In the genomic region with DNA sequence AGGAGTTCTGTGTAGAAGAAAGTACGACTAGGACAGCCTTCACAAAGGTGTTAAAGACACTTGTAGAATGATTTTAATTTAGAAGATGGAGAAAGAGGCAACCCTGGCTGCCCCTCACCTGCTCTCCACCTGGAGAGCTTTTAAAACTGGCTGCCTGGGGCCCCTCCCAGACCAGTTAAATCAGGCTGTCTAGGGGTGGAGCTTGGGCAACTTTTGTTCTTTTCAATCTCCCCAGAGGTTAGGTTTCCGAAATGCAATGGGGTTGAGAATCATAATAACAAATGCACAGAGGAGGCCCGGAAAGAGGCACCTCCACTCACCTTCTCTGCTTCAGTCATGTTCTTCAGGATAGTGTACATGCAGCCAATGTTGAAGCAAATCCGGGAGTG, we compare ENCODE assay signal across 12 cellular contexts. TPM values are rescaled to one million over a fixed set of nuclear protein-coding genes. Genes with fewer than 3 reads are reported as not detected.
DNase-seq lines count a peak whose midpoint lies in the region; ATAC-seq, FAIRE-seq and TF ChIP-seq lines count a peak whose summit lies in the region.
"Had no signal": no experiment of that assay in that cellular context is flagged by ENCODE, and none has a peak within 500 bp of the region (broad histone marks: within the 10 kb centered on the region; RNA-seq: fewer than 3 reads in every experiment).

No MANE protein-coding gene starts in this region.

- peak overlapping the region; percentile 82 for H3K4me3 Mint-ChIP-seq in T-helper 1 cell treated with Interleukin-12 subunit alpha and Interleukin-12 subunit beta and Interleukin-4 antibody, amounts not matched to agents 30 μg/mL and 1 μg/mL, for 36 hours
- peak overlapping the region; percentile 88 to 91 for H3K4me3 Mint-ChIP-seq in stimulated activated naive B cell treated with anti-CD40 and anti-IgM and Interleukin-4, amounts not matched to agents 10 μg/mL and 1 μg/mL and 100 μg/mL, for 72 hours
- H3K4me3 Mint-ChIP-seq in progenitor cell of endocrine pancreas (ENCODE audit: low read depth) = no peak overlapping the region

- no peaks in the 10 kb centered on the region for H3K27me3 ChIP-seq in GM12878 (replicated peaks in 1 of 2; ENCODE audit: control insufficient read depth in 2 of 2, insufficient read depth in 2 of 2, low read length in 1 of 2)
- no peaks in the 10 kb centered on the region for H3K27me3 ChIP-seq in brain microvascular endothelial cell (replicated peaks)
- no peaks in the 10 kb centered on the region for H3K27me3 ChIP-seq in mesendoderm (ENCODE audit: insufficient read depth, low read length, poor library complexity)

- H2BK120ac ChIP-seq in mesendoderm (ENCODE audit: low read depth, low read length) = no peak overlapping the region

- POLR2A ChIA-PET in GM12878 (lab: Charles Lee) = interaction anchor here (0.6 to 12.1 kb wide), 15 partner anchors 9 to 348 kb away, joined by 3 to 199 read pairs (median 4); partner anchors contain the start of gene APOBEC4

- peak overlapping the region; percentile 98 for H3K4me2 ChIP-seq in GM12878 (ENCODE audit: control insufficient read depth, insufficient read depth)
- H3K4me2 ChIP-seq in mesendoderm (ENCODE audit: low read length) = no peak overlapping the region

- H4K20me1 ChIP-seq in GM12878 (ENCODE audit: control insufficient read depth, insufficient read depth) = no peaks in the 10 kb centered on the region

- no peaks in the 10 kb centered on the region for H3K79me1 ChIP-seq in mesendoderm (ENCODE audit: low read length)

- H3K79me2 ChIP-seq in GM12878 (ENCODE audit: control insufficient read depth, insufficient read depth, low read length) (peaks cover 15% of the 10 kb centered on the region), mesendoderm (ENCODE audit: control insufficient read depth, insufficient read depth, low read length) (no peaks in the 10 kb centered on the region)

- H2BK5ac ChIP-seq in mesendoderm (ENCODE audit: low read length) = no peak overlapping the region

- H3K27me3 Mint-ChIP-seq in T-helper 1 cell treated with Interleukin-12 subunit alpha and Interleukin-12 subunit beta and Interleukin-4 antibody, amounts not matched to agents 30 μg/mL and 1 μg/mL, for 36 hours (ENCODE audit: low read depth) = no peaks in the 10 kb centered on the region
- no peaks in the 10 kb centered on the region for H3K27me3 Mint-ChIP-seq in stimulated activated naive B cell treated with anti-CD40 and anti-IgM and Interleukin-4, amounts not matched to agents 10 μg/mL and 1 μg/mL and 100 μg/mL, for 72 hours
- H3K27me3 Mint-ChIP-seq in progenitor cell of endocrine pancreas = peaks cover 11% of the 10 kb centered on the region

- H4K8ac ChIP-seq in mesendoderm (ENCODE audit: low read depth, low read length) = no peak overlapping the region

- no peaks in the 10 kb centered on the region for H3K9me3 Mint-ChIP-seq in T-helper 1 cell treated with Interleukin-12 subunit alpha and Interleukin-12 subunit beta and Interleukin-4 antibody, amounts not matched to agents 30 μg/mL and 1 μg/mL, for 36 hours
- peaks cover 0 to 6% of the 10 kb centered on the region in 2 donors for H3K9me3 Mint-ChIP-seq in stimulated activated naive B cell treated with anti-CD40 and anti-IgM and Interleukin-4, amounts not matched to agents 10 μg/mL and 1 μg/mL and 100 μg/mL, for 72 hours
- H3K9me3 Mint-ChIP-seq in progenitor cell of endocrine pancreas (ENCODE audit: low read depth) = no peaks in the 10 kb centered on the region

- DNase-seq in T-helper 1 cell (no peak), GM12878 (ENCODE audit: low read depth, low spot score) (no peak), progenitor cell of endocrine pancreas (ENCODE audit: low spot score, unreplicated experiment) (no peak), brain microvascular endothelial cell (no peak), mesendoderm (no peak)
- peak; percentile 25 for DNase-seq in stimulated activated naive B cell treated with anti-CD40 and anti-IgM and Interleukin-4, amounts not matched to agents 10 μg/mL and 1 μg/mL and 100 μg/mL, for 72 hours
- DNase-seq: cortex of kidney, T1000 had no signal

- no peak overlapping the region for H3K23ac ChIP-seq in mesendoderm (ENCODE audit: low read length)

- no peak overlapping the region for H3K56ac ChIP-seq in mesendoderm (ENCODE audit: low read length)

- H2BK15ac ChIP-seq in mesendoderm (replicated peaks; ENCODE audit: low read depth) = no peak overlapping the region

- peak overlapping the region; percentile 73 for H2AFZ ChIP-seq in GM12878 (ENCODE audit: control insufficient read depth, low read depth, low read length)

- no peak for FAIRE-seq in GM12878 (lab: Jason Lieb, UNC)
- FAIRE-seq: A549 had no signal

- peaks cover 51% of the 10 kb centered on the region for H3K4me1 Mint-ChIP-seq in T-helper 1 cell treated with Interleukin-12 subunit alpha and Interleukin-12 subunit beta and Interleukin-4 antibody, amounts not matched to agents 30 μg/mL and 1 μg/mL, for 36 hours (ENCODE audit: low read depth)
- peaks cover 46 to 70% of the 10 kb centered on the region in 2 donors for H3K4me1 Mint-ChIP-seq in stimulated activated naive B cell treated with anti-CD40 and anti-IgM and Interleukin-4, amounts not matched to agents 10 μg/mL and 1 μg/mL and 100 μg/mL, for 72 hours
- peaks cover 1% of the 10 kb centered on the region for H3K4me1 Mint-ChIP-seq in progenitor cell of endocrine pancreas (ENCODE audit: low read depth)

- H3K36me3 ChIP-seq in GM12878 (ENCODE audit: control insufficient read depth in 2 of 2, insufficient read depth in 2 of 2, low read length in 1 of 2) (no peaks in the 10 kb centered on the region; a peak in 1 of 4 replicates), brain microvascular endothelial cell (replicated peaks) (no peaks in the 10 kb centered on the region), mesendoderm (ENCODE audit: control insufficient read depth, insufficient read depth, low read length) (no peaks in the 10 kb centered on the region)

- H3K4me1 ChIP-seq in GM12878 (ENCODE audit: control insufficient read depth, insufficient read depth, low read length) (peaks cover 52% of the 10 kb centered on the region), mesendoderm (ENCODE audit: control insufficient read depth, low read depth, low read length) (peaks cover 6% of the 10 kb centered on the region)

- no peak for TF ChIP-seq RAD21 in GM12878 (IDR thresholded peaks at IDR 0.05; ENCODE audit: insufficient read depth, low read depth, low read length)

- CTCF ChIA-PET in GM12878 (lab: Yijun Ruan, JAX) = interaction anchor here (0.8 to 8.9 kb wide), 14 partner anchors 9 to 324 kb away, joined by 3 to 152 read pairs (median 5); no protein-coding TSS in a partner anchor

- TF ChIP-seq EP300 in GM12878 (IDR thresholded peaks at IDR 0.05; ENCODE audit: borderline replicate concordance in 1 of 2, control insufficient read depth in 1 of 2, low read depth in 2 of 2, low read length in 2 of 2) = no peak

- no peak for TF ChIP-seq POLR2A in GM12878 (IDR thresholded peaks at IDR 0.05; ENCODE audit: low read depth, low read length)

- SMC1A ChIA-PET in GM12878 (lab: Charles Lee; ENCODE audit: uncharacterized antibody, unreplicated experiment) = interaction anchor here (0.6 to 11.7 kb wide), 20 partner anchors 9 to 324 kb away, joined by 3 to 363 read pairs (median 4); partner anchors contain the start of genes APOBEC4 and ARPC5

- H3K27ac Mint-ChIP-seq in T-helper 1 cell treated with Interleukin-12 subunit alpha and Interleukin-12 subunit beta and Interleukin-4 antibody, amounts not matched to agents 30 μg/mL and 1 μg/mL, for 36 hours = peak overlapping the region; percentile 79
- peak overlapping the region; percentile 96 for H3K27ac Mint-ChIP-seq in stimulated activated naive B cell treated with anti-CD40 and anti-IgM and Interleukin-4, amounts not matched to agents 10 μg/mL and 1 μg/mL and 100 μg/mL, for 72 hours
- no peak overlapping the region for H3K27ac Mint-ChIP-seq in progenitor cell of endocrine pancreas

- no peaks in the 10 kb centered on the region; the same call in 2 of the 3 replicates for H3K9me3 ChIP-seq in GM12878 (replicated peaks; ENCODE audit: control insufficient read depth, insufficient read depth, low read length)
- H3K9me3 ChIP-seq: A549 had no signal

- H2AK5ac ChIP-seq in mesendoderm (ENCODE audit: low read length) = no peak overlapping the region

- H3K9ac ChIP-seq in GM12878 (ENCODE audit: control insufficient read depth, insufficient read depth, low read length) (peak overlapping the region; percentile 79), mesendoderm (ENCODE audit: low read length) (no peak overlapping the region)

- H3K18ac ChIP-seq in mesendoderm (ENCODE audit: low read length) = no peak overlapping the region

- RAD21 ChIA-PET in GM12878 (lab: Charles Lee; ENCODE audit: unreplicated experiment) = interaction anchor here (0.7 to 9.5 kb wide), 19 partner anchors 10 to 326 kb away, joined by 3 to 188 read pairs (median 4); partner anchors contain the start of gene SMG7

- H3K4me3 ChIP-seq in GM12878 (peak overlapping the region; percentile 73), brain microvascular endothelial cell (ENCODE audit: low read depth, low read length) (no peak overlapping the region), mesendoderm (ENCODE audit: low read length) (no peak overlapping the region)
- H3K4me3 ChIP-seq: A549 had no signal

- no peak overlapping the region for H4K5ac ChIP-seq in mesendoderm (ENCODE audit: low read length)

- intact Hi-C loops in GM12878 (cut with micrococcal nuclease; ENCODE audit: unreplicated experiment) = loop anchor here (1.0 to 5.0 kb wide), 3 partner anchors 14 to 307 kb away; no protein-coding TSS in a partner anchor

- 0% methylated on average over 4 of the region's 4 CpGs for WGBS in GM12878 (ENCODE audit: insufficient coverage, insufficient replicate concordance, low lambda C conversion rate, missing lambda C conversion rate)
- no CpG with 5 or more reads among the region's 4 CpGs for WGBS in mesendoderm (ENCODE audit: extremely low coverage, insufficient coverage, low lambda C conversion rate)

- in situ Hi-C loops in GM12878 (cut with MboI) (no loop called here), brain microvascular endothelial cell (cut with HindIII; ENCODE audit: low pct_ligation_motif_present, low sequenced_read_pairs) (no loop called here)

- H3K4ac ChIP-seq in mesendoderm (ENCODE audit: low read depth, low read length) = no peak overlapping the region

- BruUV-seq in GM12878 (replicated peaks; lab: Mats Ljungman, UMichigan) = TSS peak; percentile 70

- peak overlapping the region; percentile 95 for H3K27ac ChIP-seq in GM12878 (ENCODE audit: control insufficient read depth, insufficient read depth)
- H3K27ac ChIP-seq in brain microvascular endothelial cell = no peak overlapping the region
- no peak overlapping the region for H3K27ac ChIP-seq in mesendoderm (ENCODE audit: low read depth, low read length)

- ATAC-seq in HG03025 (IDR thresholded peaks at IDR 0.05; ENCODE audit: low FRiP score, unreplicated experiment) (peak; percentile 20), GM12878 (peak; percentile 51)
- ATAC-seq in stimulated activated naive B cell treated with anti-CD40 and anti-IgM and Interleukin-4, amounts not matched to agents 10 μg/mL and 1 μg/mL and 100 μg/mL, for 72 hours (replicated peaks) = peak; percentile 18 to 23

- peaks cover 17% of the 10 kb centered on the region for H3K36me3 Mint-ChIP-seq in T-helper 1 cell treated with Interleukin-12 subunit alpha and Interleukin-12 subunit beta and Interleukin-4 antibody, amounts not matched to agents 30 μg/mL and 1 μg/mL, for 36 hours (ENCODE audit: low read depth)
- peaks cover 19 to 27% of the 10 kb centered on the region in 2 donors for H3K36me3 Mint-ChIP-seq in stimulated activated naive B cell treated with anti-CD40 and anti-IgM and Interleukin-4, amounts not matched to agents 10 μg/mL and 1 μg/mL and 100 μg/mL, for 72 hours
- no peaks in the 10 kb centered on the region for H3K36me3 Mint-ChIP-seq in progenitor cell of endocrine pancreas (ENCODE audit: insufficient read depth)

- TF ChIP-seq CTCF in GM12878 (IDR thresholded peaks at IDR 0.05 in 2 of 3, conservative IDR thresholded peaks at IDR 0.05 in 1 of 3; ENCODE audit: control insufficient read depth in 2 of 3, extremely low read depth in 1 of 3, insufficient read depth in 1 of 3, low read depth in 3 of 3, low read length in 3 of 3) (no peak), progenitor cell of endocrine pancreas (IDR thresholded peaks at IDR 0.05; ENCODE audit: unreplicated experiment) (no peak), brain microvascular endothelial cell (IDR thresholded peaks at IDR 0.05; ENCODE audit: low read depth, low read length, missing control alignments) (no peak)

RNA-seq across cellular contexts. Expression of gene NCF2, which starts 0.4 kb away (rescaled TPM):
- 173 and 175 TPM in 2 replicates for total RNA-seq in GM12878 (2013; cell fraction: nucleolus; rRNA removed)
- total RNA-seq in GM12878 (2014; rRNA removed) (85.5 and 99.5 TPM in 2 replicates), GM12878 (2014; rRNA removed; fragmentation: Illumina TruSeq; extraction: Trizol) (95.7 and 98.4 TPM in 2 replicates), GM12878 (2021) (68.8 and 71.1 TPM in 2 replicates), progenitor cell of endocrine pancreas (0.67 and 1.7 TPM in 2 replicates)
- 19.4 TPM for polyA plus RNA-seq in GM12878 (2011; ENCODE audit: low read depth)
- polyA plus RNA-seq in GM12878 (2011; rRNA removed) (256 and 273 TPM in 2 replicates), GM12878 (2014; fragmentation: Illumina TruSeq; extraction: Trizol) (96.9 and 98.4 TPM in 2 replicates), GM12878 (2014; fragmentation: Nextera tagmentation; extraction: Ambion mirVana) (10 to 100 TPM; 31.4 to 61.2 TPM), GM12878 (2014; rRNA removed) (82.0 and 91.3 TPM in 2 replicates), GM12878 (2016; fragmentation: Nextera tagmentation; extraction: Ambion mirVana) (10 to 100 TPM; 43.4 to 49.1 TPM)
- 202 and 240 TPM in 2 replicates for polyA plus RNA-seq in GM12878 (2011; cell fraction: cytosol; rRNA removed)
- 192 and 214 TPM in 2 replicates for polyA plus RNA-seq in GM12878 (2011; cell fraction: nucleus; rRNA removed)
- polyA plus RNA-seq in GM12878 (2012) = 24.9 and 29.9 TPM in 2 replicates
- 214 and 342 TPM in 2 replicates for polyA minus RNA-seq in GM12878 (2011; rRNA and poly(A)+ RNA removed)
- 62.0 and 76.6 TPM in 2 replicates for polyA minus RNA-seq in GM12878 (2011; cell fraction: cytosol; rRNA and poly(A)+ RNA removed)
- polyA minus RNA-seq in GM12878 (2011; cell fraction: nucleus; rRNA and poly(A)+ RNA removed) = 58.5 and 84.8 TPM in 2 replicates
- polyA plus RNA-seq in mesendoderm (2013, experiment 1 of 2) = 0.15 TPM
- 0.42 TPM for polyA plus RNA-seq in mesendoderm (2013, experiment 2 of 2)
- total RNA-seq: lung microvascular endothelial cell had no signal

RNA-seq across cellular contexts. Expression of gene ARPC5, which starts 45.8 kb away (rescaled TPM):
- 63.2 and 67.3 TPM in 2 replicates for total RNA-seq in GM12878 (2013; cell fraction: nucleolus; rRNA removed)
- total RNA-seq in GM12878 (2014; rRNA removed) (306 and 348 TPM in 2 replicates), GM12878 (2014; rRNA removed; fragmentation: Illumina TruSeq; extraction: Trizol) (313 and 325 TPM in 2 replicates), GM12878 (2021) (281 and 291 TPM in 2 replicates), progenitor cell of endocrine pancreas (68.0 and 69.3 TPM in 2 replicates)
- polyA plus RNA-seq in GM12878 (2011; ENCODE audit: low read depth) = 98.1 TPM
- polyA plus RNA-seq in GM12878 (2011; rRNA removed) (469 and 611 TPM in 2 replicates), GM12878 (2014; fragmentation: Illumina TruSeq; extraction: Trizol) (296 and 313 TPM in 2 replicates), GM12878 (2014; fragmentation: Nextera tagmentation; extraction: Ambion mirVana) (100 to 1,000 TPM; 246 to 274 TPM), GM12878 (2014; rRNA removed) (238 and 284 TPM in 2 replicates), GM12878 (2016; fragmentation: Nextera tagmentation; extraction: Ambion mirVana) (100 to 1,000 TPM; 752 to 784 TPM)
- 138 and 175 TPM in 2 replicates for polyA plus RNA-seq in GM12878 (2011; cell fraction: cytosol; rRNA removed)
- 86.4 and 101 TPM in 2 replicates for polyA plus RNA-seq in GM12878 (2011; cell fraction: nucleus; rRNA removed)
- polyA plus RNA-seq in GM12878 (2012) = 217 and 241 TPM in 2 replicates
- polyA minus RNA-seq in GM12878 (2011; rRNA and poly(A)+ RNA removed) = 90.1 and 117 TPM in 2 replicates
- 118 and 126 TPM in 2 replicates for polyA minus RNA-seq in GM12878 (2011; cell fraction: cytosol; rRNA and poly(A)+ RNA removed)
- polyA minus RNA-seq in GM12878 (2011; cell fraction: nucleus; rRNA and poly(A)+ RNA removed) = 47.9 and 94.0 TPM in 2 replicates
- 77.8 TPM for polyA plus RNA-seq in mesendoderm (2013, experiment 1 of 2)
- polyA plus RNA-seq in mesendoderm (2013, experiment 2 of 2) = 77.2 TPM

Comparison
In these comparisons a context has a peak if more than half of its experiments do, and no peak if none do; other contexts are left out.
1. RNA of gene NCF2, which starts 0.4 kb away (total RNA-seq): 68.8 to 175 TPM in GM12878; 0.67 to 1.7 TPM in progenitor cell of endocrine pancreas; every median in the first group is over 10 times any median in the second.
2. Peak in every context shown above with its lines, with median percentiles within 50 percentile points of each other: ATAC-seq.